23 cellular contexts compared by ENCODE assay signal in genomic region chr1:62428351-62428750, GRCh38.
"Had no signal": no experiment of that assay in that cellular context is flagged by ENCODE, and none has a peak within 500 bp of the region (broad histone marks: within the 10 kb centered on the region; RNA-seq: fewer than 3 reads in every experiment).

No MANE protein-coding gene starts in this region.

- H3K9me3 Mint-ChIP-seq: brain; nephron; stimulated activated effector memory CD8-positive, alpha-beta T cell treated with anti-CD3 and anti-CD28 coated beads, Interleukin-12 subunit alpha, Interleukin-12 subunit beta, amount 100 ng/mL, for 72 hours; stimulated activated naive CD8-positive, alpha-beta T cell treated with anti-CD3 and anti-CD28 coated beads, Interleukin-15, Interleukin-2, amounts not matched to agents 100 ng/mL and 50 ng/mL, for 24 hours had no signal

- DNase-seq: activated CD4-positive, alpha-beta T cell treated with anti-CD3 and anti-CD28 coated beads for 48 hours; activated CD4-positive, alpha-beta T cell treated with anti-CD3 and anti-CD28 coated beads, Interleukin-2, amount 50 U/mL, for 48 hours; activated CD8-positive, alpha-beta memory T cell treated with anti-CD3 and anti-CD28 coated beads for 24 hours; activated effector memory CD4-positive, alpha-beta T cell treated with Interleukin-2 at 50 U/mL for 16 hours; activated naive CD4-positive, alpha-beta T cell treated with Interleukin-2 at 50 U/mL for 16 hours; anterior cingulate cortex; cerebellar nuclear complex; dorsolateral prefrontal cortex; effector memory CD4-positive, alpha-beta T cell; erythroblast; gastrocnemius medialis; glutamatergic neuron; islet precursor cell; left colon; mammary epithelial cell; small intestine; stimulated activated CD4-positive, alpha-beta T cell treated with anti-CD3 and anti-CD28 coated beads, Interleukin-4, amount 100 ng/mL, for 24 hours; trophoblast cell had no signal

- H3K27ac Mint-ChIP-seq: activated naive CD8-positive, alpha-beta T cell; brain; stimulated activated effector memory CD8-positive, alpha-beta T cell treated with anti-CD3 and anti-CD28 coated beads, Interleukin-12 subunit alpha, Interleukin-12 subunit beta, amount 100 ng/mL, for 72 hours; stimulated activated naive CD8-positive, alpha-beta T cell treated with anti-CD3 and anti-CD28 coated beads, Interleukin-15, Interleukin-2, amounts not matched to agents 100 ng/mL and 50 ng/mL, for 24 hours had no signal

- H3K27me3 Mint-ChIP-seq: activated naive CD8-positive, alpha-beta T cell; stimulated activated naive CD8-positive, alpha-beta T cell treated with anti-CD3 and anti-CD28 coated beads, Interleukin-15, Interleukin-2, amounts not matched to agents 100 ng/mL and 50 ng/mL, for 24 hours had no signal

- H3K36me3 Mint-ChIP-seq: activated naive CD8-positive, alpha-beta T cell; brain; stimulated activated effector memory CD8-positive, alpha-beta T cell treated with anti-CD3 and anti-CD28 coated beads, Interleukin-12 subunit alpha, Interleukin-12 subunit beta, amount 100 ng/mL, for 72 hours had no signal

- H3K4me1 Mint-ChIP-seq: brain; stimulated activated effector memory CD8-positive, alpha-beta T cell treated with anti-CD3 and anti-CD28 coated beads, Interleukin-12 subunit alpha, Interleukin-12 subunit beta, amount 100 ng/mL, for 72 hours had no signal

- H3K4me3 Mint-ChIP-seq: activated naive CD8-positive, alpha-beta T cell; brain; nephron; stimulated activated effector memory CD8-positive, alpha-beta T cell treated with anti-CD3 and anti-CD28 coated beads, Interleukin-12 subunit alpha, Interleukin-12 subunit beta, amount 100 ng/mL, for 72 hours; stimulated activated naive CD8-positive, alpha-beta T cell treated with anti-CD3 and anti-CD28 coated beads, Interleukin-15, Interleukin-2, amounts not matched to agents 100 ng/mL and 50 ng/mL, for 24 hours had no signal
